Comparison of ENCODE assay signal across 18 cellular contexts in the genomic region with DNA sequence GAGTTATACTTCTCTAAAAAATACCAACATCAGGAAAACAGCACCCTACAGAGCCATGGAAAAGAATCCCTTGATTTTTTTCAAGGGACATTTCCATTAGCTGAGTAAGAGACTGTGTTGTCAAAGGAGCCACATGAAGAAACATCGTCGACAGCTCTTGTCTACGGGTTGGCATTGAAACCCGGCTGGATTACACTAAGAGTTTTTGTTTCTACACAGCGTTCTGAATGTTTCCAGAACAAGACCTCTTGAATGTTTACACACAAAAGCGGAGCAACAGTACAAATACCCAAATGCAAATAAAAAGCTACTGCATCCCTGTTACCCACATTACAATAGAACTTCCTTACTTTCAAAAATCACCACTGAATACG.
"Had no signal": no experiment of that assay in that cellular context is flagged by ENCODE, and none has a peak within 500 bp of the region (broad histone marks: within the 10 kb centered on the region; RNA-seq: fewer than 3 reads in every experiment).

No MANE protein-coding gene starts in this region.

- DNase-seq: activated CD4-positive, alpha-beta T cell treated with anti-CD3 and anti-CD28 coated beads for 36 hours; activated CD4-positive, alpha-beta T cell treated with anti-CD3 and anti-CD28 coated beads, Interleukin-2, amount 50 U/mL, for 48 hours; activated naive CD8-positive, alpha-beta T cell treated with anti-CD3 and anti-CD28 coated beads for 36 hours; brain microvascular endothelial cell; cortex of kidney; effector CD4-positive, alpha-beta T cell; heart right ventricle; left ventricle myocardium inferior; mammary epithelial cell; mucosa of descending colon; naive B cell; right cardiac atrium; testis had no signal

- H3K4me2 ChIP-seq: neural progenitor cell had no signal

- H3K4me3 ChIP-seq: gastroesophageal sphincter, heart right ventricle, left ventricle myocardium inferior, mucosa of descending colon, neural progenitor cell, prostate gland, skin epidermis, testis had no signal

- H3K9ac ChIP-seq: neural progenitor cell had no signal

- ATAC-seq: activated CD4-positive, alpha-beta T cell treated with anti-CD3 and anti-CD28 coated beads for 36 hours; gastroesophageal sphincter; heart right ventricle; mucosa of descending colon; right cardiac atrium; WTC11 had no signal

- H3K27me3 ChIP-seq: brain microvascular endothelial cell, gastroesophageal sphincter, heart right ventricle, neural progenitor cell, testis had no signal

- H3K27ac ChIP-seq: brain microvascular endothelial cell, gastroesophageal sphincter, heart right ventricle, left ventricle myocardium inferior, neural progenitor cell, prostate gland, skin epidermis, testis had no signal

- H3K9me3 ChIP-seq: gastroesophageal sphincter, heart right ventricle, left ventricle myocardium inferior, mucosa of descending colon, prostate gland, testis had no signal

- H2AFZ ChIP-seq: neural progenitor cell had no signal

- H3K36me3 ChIP-seq: brain microvascular endothelial cell, gastroesophageal sphincter, heart right ventricle, left ventricle myocardium inferior, neural progenitor cell, prostate gland had no signal

- H3K4me1 ChIP-seq: prostate gland had no signal
